ENCODE assay signal across 8 cellular contexts in genomic region chrX:46913710-46914109, GRCh38. TPM values are rescaled to one million over a fixed set of nuclear protein-coding genes. Genes with fewer than 3 reads are reported as not detected.
DNase-seq lines count a peak whose midpoint lies in the region; ATAC-seq and TF ChIP-seq lines count a peak whose summit lies in the region.

No MANE protein-coding gene starts in this region.

- DNase-seq in activated naive CD4-positive, alpha-beta T cell treated with anti-CD3 and anti-CD28 coated beads, Interleukin-2, amount 10 ng/mL, durations not matched to agents 7 days and 5 days = no peak
- no peak for DNase-seq in activated naive CD4-positive, alpha-beta T cell treated with anti-CD3 and anti-CD28 coated beads, Interleukin-2, amount 50 U/mL, for 16 hours
- DNase-seq in activated B cell treated with CpG ODN at 0.5 μM for 24 hours = no peak
- DNase-seq in left ventricle myocardium superior = no peak
- DNase-seq in skeletal muscle cell (ENCODE audit: low read depth) = no peak
- no peak for DNase-seq in GM19238 (ENCODE audit: insufficient read length, low spot score)
- no peak for DNase-seq in HPDE6-E6E7 (ENCODE audit: extremely low spot score)
- no peak for DNase-seq in D341Med (ENCODE audit: low spot score)

- CTCF ChIA-PET in activated naive CD4-positive, alpha-beta T cell treated with anti-CD3 and anti-CD28 coated beads, Interleukin-2, amount 10 ng/mL, durations not matched to agents 7 days and 5 days (lab: Charles Lee) = no interaction called here
- CTCF ChIA-PET in activated B cell treated with CpG ODN at 0.5 μM for 24 hours (lab: Charles Lee) = interaction anchor here (0.6 to 3.8 kb wide), 8 partner anchors 10 to 66 kb away, joined by 3 to 27 read pairs (median 4); no protein-coding TSS in a partner anchor

- H3K4me3 Mint-ChIP-seq in activated naive CD4-positive, alpha-beta T cell treated with anti-CD3 and anti-CD28 coated beads, Interleukin-2, amount 10 ng/mL, durations not matched to agents 7 days and 5 days = peak overlapping the region; percentile 64
- H3K4me3 Mint-ChIP-seq in activated B cell treated with CpG ODN at 0.5 μM for 24 hours = peak overlapping the region; percentile 87

- POLR2A ChIA-PET in activated B cell treated with CpG ODN at 0.5 μM for 24 hours (lab: Charles Lee) = interaction anchor here (0.8 to 2.6 kb wide), 5 partner anchors 47 to 66 kb away, joined by 3 to 22 read pairs (median 12); no protein-coding TSS in a partner anchor

- intact Hi-C loops in activated B cell treated with CpG ODN at 0.5 μM for 24 hours (cut with micrococcal nuclease) = loop anchor here (1.0 to 5.0 kb wide), 4 partner anchors 19 to 65 kb away; no protein-coding TSS in a partner anchor
- intact Hi-C loops in left ventricle myocardium superior (cut with micrococcal nuclease) = no loop called here

- H3K27ac Mint-ChIP-seq in activated naive CD4-positive, alpha-beta T cell treated with anti-CD3 and anti-CD28 coated beads, Interleukin-2, amount 10 ng/mL, durations not matched to agents 7 days and 5 days = no peak overlapping the region
- H3K27ac Mint-ChIP-seq in activated B cell treated with CpG ODN at 0.5 μM for 24 hours = peak overlapping the region; percentile 77

- H3K4me1 Mint-ChIP-seq in activated naive CD4-positive, alpha-beta T cell treated with anti-CD3 and anti-CD28 coated beads, Interleukin-2, amount 10 ng/mL, durations not matched to agents 7 days and 5 days = peaks cover 6% of the 10 kb centered on the region
- peaks cover 40% of the 10 kb centered on the region for H3K4me1 Mint-ChIP-seq in activated B cell treated with CpG ODN at 0.5 μM for 24 hours

- H3K4me3 ChIP-seq in skeletal muscle cell (ENCODE audit: low read depth, low read length) = peak overlapping the region; percentile 69

- ATAC-seq in activated B cell treated with CpG ODN at 0.5 μM for 24 hours (ENCODE audit: low read depth) = no peak
- ATAC-seq in left ventricle myocardium superior = peak; percentile 13

- peaks cover 57% of the 10 kb centered on the region for H3K27me3 Mint-ChIP-seq in activated naive CD4-positive, alpha-beta T cell treated with anti-CD3 and anti-CD28 coated beads, Interleukin-2, amount 10 ng/mL, durations not matched to agents 7 days and 5 days
- no peaks in the 10 kb centered on the region for H3K27me3 Mint-ChIP-seq in activated B cell treated with CpG ODN at 0.5 μM for 24 hours

- TF ChIP-seq CTCF in activated B cell treated with CpG ODN at 0.5 μM for 24 hours (IDR thresholded peaks at IDR 0.05) = no peak

- no peaks in the 10 kb centered on the region for H3K36me3 Mint-ChIP-seq in activated naive CD4-positive, alpha-beta T cell treated with anti-CD3 and anti-CD28 coated beads, Interleukin-2, amount 10 ng/mL, durations not matched to agents 7 days and 5 days
- H3K36me3 Mint-ChIP-seq in activated B cell treated with CpG ODN at 0.5 μM for 24 hours (ENCODE audit: low read depth) = no peaks in the 10 kb centered on the region

- no peaks in the 10 kb centered on the region for H3K9me3 Mint-ChIP-seq in activated naive CD4-positive, alpha-beta T cell treated with anti-CD3 and anti-CD28 coated beads, Interleukin-2, amount 10 ng/mL, durations not matched to agents 7 days and 5 days
- H3K9me3 Mint-ChIP-seq in activated B cell treated with CpG ODN at 0.5 μM for 24 hours = no peaks in the 10 kb centered on the region

RNA-seq across cellular contexts. Expression of gene JADE3, which starts 1.5 kb away (rescaled TPM):
- total RNA-seq in activated B cell treated with CpG ODN at 0.5 μM for 24 hours (45.3 and 48.4 TPM in 2 replicates), left ventricle myocardium superior (9.5 TPM)
